ENCODE assay signal across 24 cellular contexts in genomic region chr6:170156448-170157375, GRCh38.
DNase-seq lines count a peak whose midpoint lies in the region; ATAC-seq, FAIRE-seq and TF ChIP-seq lines count a peak whose summit lies in the region.
"Had no signal": no experiment of that assay in that cellular context is flagged by ENCODE, and none has a peak within 500 bp of the region (broad histone marks: within the 10 kb centered on the region; RNA-seq: fewer than 3 reads in every experiment).

No MANE protein-coding gene starts in this region.

- intact Hi-C loops in Right ventricle myocardium superior (cut with DNase I): no loop called here
- intact Hi-C loops in kidney (cut with DNase I): no loop called here
- intact Hi-C loops in sciatic nerve (cut with DNase I): no loop called here

- H3K4me1 ChIP-seq in right atrium auricular region (peaks cover 0 to 15% of the 10 kb centered on the region in 2 donors), BLaER1 (peaks cover 66% of the 10 kb centered on the region), kidney (ENCODE audit: control insufficient read depth in 1 of 2, insufficient read depth in 1 of 2, low read depth in 1 of 2, low read length in 2 of 2) (peaks cover 0 to 2% of the 10 kb centered on the region in 2 donors)

- ATAC-seq in Right ventricle myocardium superior (ENCODE audit: poor library complexity): no peak
- ATAC-seq in sciatic nerve: no peak
- ATAC-seq in GM18498 (IDR thresholded peaks at IDR 0.05; ENCODE audit: unreplicated experiment): no peak
- ATAC-seq: Panc1 had no signal

- H4K20me1 ChIP-seq in BLaER1: 0 out of 2 replicates have a peak, but pooled peaks cover 8% of the 10 kb centered on the region

- no peak for FAIRE-seq in kidney (lab: Jason Lieb, UNC)

- no peak overlapping the region for H3K27ac ChIP-seq in right atrium auricular region
- peak overlapping the region; percentile 58 for H3K27ac ChIP-seq in BLaER1
- H3K27ac ChIP-seq in kidney (ENCODE audit: low read depth in 2 of 2, low read length in 2 of 2): no peak overlapping the region
- H3K27ac ChIP-seq: 22Rv1, GM23248, RWPE1, SK-N-MC had no signal

- TF ChIP-seq CTCF in right atrium auricular region (IDR thresholded peaks at IDR 0.05) (no peak), kidney (IDR thresholded peaks at IDR 0.05; ENCODE audit: borderline replicate concordance, extremely low read depth, insufficient read depth) (no peak)

- no peaks in the 10 kb centered on the region for H3K9me3 ChIP-seq in right atrium auricular region
- no peaks in the 10 kb centered on the region for H3K9me3 ChIP-seq in BLaER1
- no peaks in the 10 kb centered on the region for H3K9me3 ChIP-seq in kidney (ENCODE audit: control insufficient read depth in 1 of 2, low read length in 2 of 2)

- 0 out of 2 replicates have a peak overlapping the region, but pooled peaks have one; percentile 41 for H3K9ac ChIP-seq in BLaER1
- H3K9ac ChIP-seq in kidney (ENCODE audit: low read length in 2 of 2): no peak overlapping the region
- H3K9ac ChIP-seq: GM23248 had no signal

- H3K4me2 ChIP-seq in BLaER1: peak overlapping the region; percentile 67

- H3K36me3 ChIP-seq in right atrium auricular region (no peaks in the 10 kb centered on the region), BLaER1 (peaks cover 8% of the 10 kb centered on the region; the same call in 1 of the 2 replicates), kidney (ENCODE audit: control insufficient read depth in 1 of 2, insufficient read depth in 2 of 2, low read length in 2 of 2) (no peaks in the 10 kb centered on the region)

- H3K27me3 ChIP-seq in right atrium auricular region (no peaks in the 10 kb centered on the region), BLaER1 (peaks cover 3% of the 10 kb centered on the region; the same call in 1 of the 2 replicates)

- DNase-seq in Right ventricle myocardium superior: peak; percentile 37
- no peak for DNase-seq in right atrium auricular region (ENCODE audit: low spot score)
- DNase-seq in kidney: peak; percentile 58
- peak; percentile 52 for DNase-seq in sciatic nerve (ENCODE audit: low spot score)
- no peak for DNase-seq in SK-N-DZ (ENCODE audit: low spot score)
- no peak for DNase-seq in OCI-M1 (lab: John Stamatoyannopoulos, UW)
- DNase-seq: ACHN; CD4-positive, alpha-beta T cell; DMS53; GM23248; H7; NCI-H1048; NCI-H1417; NCI-H1694; NCI-H2029 treated with DMSO at 0.1 percent for 48 hours; NCI-H2227 treated with DMSO at 0.1 percent for 48 hours; NCI-H69; SHP77 treated with DMSO at 0.1 percent for 48 hours had no signal

- no peak overlapping the region for H3K4me3 ChIP-seq in right atrium auricular region
- no peak overlapping the region for H3K4me3 ChIP-seq in BLaER1
- no peak overlapping the region for H3K4me3 ChIP-seq in kidney (ENCODE audit: low read length in 2 of 2)
- H3K4me3 ChIP-seq: GM23248, SK-N-MC had no signal

Comparison
In these comparisons a context has a peak if more than half of its experiments do, and no peak if none do; other contexts are left out.
1. DNase-seq: peak in Right ventricle myocardium superior (single experiment), kidney (single experiment) and sciatic nerve (single experiment); none in right atrium auricular region (single experiment), SK-N-DZ (single experiment) and OCI-M1 (single experiment).